In genomic region chr1:25786887-25787286, GRCh38 we compare ENCODE assay signal across 11 cellular contexts. TPM values are rescaled to one million over a fixed set of nuclear protein-coding genes. Genes with fewer than 3 reads are reported as not detected.
DNase-seq lines count a peak whose midpoint lies in the region; ATAC-seq, FAIRE-seq and TF ChIP-seq lines count a peak whose summit lies in the region.
"Had no signal": no experiment of that assay in that cellular context is flagged by ENCODE, and none has a peak within 500 bp of the region (broad histone marks: within the 10 kb centered on the region; RNA-seq: fewer than 3 reads in every experiment).

No MANE protein-coding gene starts in this region.

- H3K36me3 ChIP-seq in bronchial epithelial cell (ENCODE audit: control insufficient read depth, insufficient read depth, low read length): no peaks in the 10 kb centered on the region
- H3K36me3 ChIP-seq in suprapubic skin: peaks cover 4% of the 10 kb centered on the region
- H3K36me3 ChIP-seq: adrenal gland had no signal

- no peak overlapping the region for H3K4me3 Mint-ChIP-seq in HFFc6
- H3K4me3 Mint-ChIP-seq: activated B cell treated with CpG ODN at 0.5 μM for 24 hours had no signal

- TF ChIP-seq RAD21 in A549 (conservative IDR thresholded peaks at IDR 0.05 in 1 of 2, IDR thresholded peaks at IDR 0.05 in 1 of 2): no peak

- no peak overlapping the region for H3K27ac Mint-ChIP-seq in HFFc6
- H3K27ac Mint-ChIP-seq: activated B cell treated with CpG ODN at 0.5 μM for 24 hours had no signal

- H3K9me3 Mint-ChIP-seq in HFFc6: no peaks in the 10 kb centered on the region
- H3K9me3 Mint-ChIP-seq: activated B cell treated with CpG ODN at 0.5 μM for 24 hours had no signal

- H3K4me3 ChIP-seq in A549 (no peak overlapping the region), bronchial epithelial cell (ENCODE audit: low read depth, low read length) (no peak overlapping the region), suprapubic skin (no peak overlapping the region)
- H3K4me3 ChIP-seq: adrenal gland, thyroid gland had no signal

- H3K4me2 ChIP-seq in A549: no peak overlapping the region

- TF ChIP-seq POLR2A in A549 (IDR thresholded peaks at IDR 0.05; ENCODE audit: low read length) (no peak), suprapubic skin (IDR thresholded peaks at IDR 0.05) (no peak)

- DNase-seq in A549 (ENCODE audit: low read depth in 1 of 2, low spot score in 1 of 2): no peak
- DNase-seq in HFFc6: peak; percentile 12
- peak; percentile 27 for DNase-seq in bronchial epithelial cell (ENCODE audit: low read depth)
- peak; percentile 50 for DNase-seq in myocyte (ENCODE audit: low read depth)
- DNase-seq in suprapubic skin (ENCODE audit: low spot score in 2 of 2): no peak
- no peak for DNase-seq in activated CD4-positive, CD25-positive, alpha-beta regulatory T cell (lab: John Stamatoyannopoulos, UW)
- no peak for DNase-seq in NCI-H1417 (lab: John Stamatoyannopoulos, UW)
- DNase-seq: activated B cell treated with CpG ODN at 0.5 μM for 24 hours, adrenal gland, thyroid gland had no signal

- H3K4me1 Mint-ChIP-seq in HFFc6 (ENCODE audit: low read depth): peaks cover 28% of the 10 kb centered on the region
- H3K4me1 Mint-ChIP-seq: activated B cell treated with CpG ODN at 0.5 μM for 24 hours had no signal

- CTCF ChIA-PET in A549 (lab: Yijun Ruan, JAX): interaction anchor here (1.1 to 2.3 kb wide), 4 partner anchors 10 to 178 kb away, joined by 3 to 6 read pairs (median 4); no protein-coding TSS in a partner anchor

- H3K9me3 ChIP-seq in A549 (no peaks in the 10 kb centered on the region), suprapubic skin (no peaks in the 10 kb centered on the region)
- H3K9me3 ChIP-seq: adrenal gland, thyroid gland had no signal

- H3K4me1 ChIP-seq in A549 (peaks cover 6% of the 10 kb centered on the region; the same call in 2 of the 3 replicates), suprapubic skin (peaks cover 12% of the 10 kb centered on the region)
- H3K4me1 ChIP-seq: thyroid gland had no signal

- peaks cover 40% of the 10 kb centered on the region for H3K27me3 Mint-ChIP-seq in HFFc6 (ENCODE audit: insufficient read depth)
- H3K27me3 Mint-ChIP-seq: activated B cell treated with CpG ODN at 0.5 μM for 24 hours had no signal

- H3K36me3 Mint-ChIP-seq in HFFc6 (ENCODE audit: low read depth): peaks cover 6% of the 10 kb centered on the region; the same call in 1 of the 2 replicates

- TF ChIP-seq CTCF in A549 (IDR thresholded peaks at IDR 0.05) (no peak), HFFc6 (IDR thresholded peaks at IDR 0.05) (no peak), bronchial epithelial cell (IDR thresholded peaks at IDR 0.05; ENCODE audit: insufficient read depth, low read length, severe bottlenecking) (no peak), suprapubic skin (IDR thresholded peaks at IDR 0.05) (no peak)

- TF ChIP-seq EP300 in A549 (IDR thresholded peaks at IDR 0.05): no peak
- TF ChIP-seq EP300 in suprapubic skin (IDR thresholded peaks at IDR 0.05): no peak

- H3K27ac ChIP-seq in A549 (no peak overlapping the region), suprapubic skin (no peak overlapping the region)
- H3K27ac ChIP-seq: adrenal gland, thyroid gland had no signal

- H3K27me3 ChIP-seq in bronchial epithelial cell (ENCODE audit: control insufficient read depth, insufficient read depth, low read length) (peaks cover 2% of the 10 kb centered on the region), suprapubic skin (no peaks in the 10 kb centered on the region)
- H3K27me3 ChIP-seq: adrenal gland, thyroid gland had no signal

- FAIRE-seq in A549 (lab: Jason Lieb, UNC): no peak
- no peak for FAIRE-seq in bronchial epithelial cell (lab: Jason Lieb, UNC)

- POLR2A ChIA-PET in A549 (lab: Yijun Ruan, JAX): no interaction called here

- 51% methylated on average over 6 of the region's 6 CpGs for whole genome bisulfite sequencing in A549 (ENCODE audit: missing lambda C conversion rate)
- 53% methylated on average over 6 of the region's 6 CpGs for WGBS in suprapubic skin

- ATAC-seq in A549 (0 out of 6 replicates have a peak, but pooled peaks of 1 of the 2 experiments have one; percentile 47), HG03139 (IDR thresholded peaks at IDR 0.05; ENCODE audit: unreplicated experiment) (no peak)

TF ChIP-seq in A549, 52 proteins besides CTCF, POLR2A, EP300 and RAD21:
- no peak for TF ChIP-seq FOSL2 (IDR thresholded peaks at IDR 0.05)
- peak; percentile 56; the same call in 1 of the 2 replicates for TF ChIP-seq FOSL2 (CRISPR knock-in tag; IDR thresholded peaks at IDR 0.05)
- no peak for TF ChIP-seq CHD2 (IDR thresholded peaks at IDR 0.05; ENCODE audit: low read length, partially characterized antibody)

RNA-seq across cellular contexts. Expression of gene SELENON, which starts 13.1 kb away (rescaled TPM):
- polyA plus RNA-seq in A549 (2011; rRNA removed) (16.6 and 30.1 TPM in 2 replicates), A549 (2017; fragmentation: RNase III; extraction: RNeasy Plus Mini Kit Qiagen cat#74134 plus additional on column Dnase treatment) (38.8 to 41.1 TPM (median 40.0 TPM) in 3 replicates)
- 44.2 and 64.3 TPM in 2 replicates for polyA plus RNA-seq in A549 (2012; cell fraction: cytosol; rRNA removed)
- polyA plus RNA-seq in A549 (2012; cell fraction: nucleus; rRNA removed): 53.8 and 61.9 TPM in 2 replicates
- polyA minus RNA-seq in A549 (2011; rRNA and poly(A)+ RNA removed): 23.3 and 36.5 TPM in 2 replicates
- total RNA-seq in HFFc6 (2021; fragmentation: NEBNext Ultra II Directional; extraction: Animal tissue kit (Norgen Biotek cat#: 25700)): 10 to 100 TPM; 48.1 to 64.5 (median 58.8) TPM
- total RNA-seq in bronchial epithelial cell (3.4 and 6.4 TPM in 2 replicates), myocyte (18.7 and 19.1 TPM in 2 replicates), suprapubic skin (10 to 100 TPM; 21.9 to 39.3 (median 26.9) TPM)
- polyA plus RNA-seq in myocyte (2012): 62.3 TPM

RNA-seq across cellular contexts. Expression of gene MTFR1L, which starts 32.9 kb away (rescaled TPM):
- 26.1 and 33.0 TPM in 2 replicates for polyA plus RNA-seq in A549 (2011; rRNA removed)
- polyA plus RNA-seq in A549 (2012; cell fraction: cytosol; rRNA removed): 27.5 and 30.1 TPM in 2 replicates
- polyA plus RNA-seq in A549 (2012; cell fraction: nucleus; rRNA removed): 24.6 and 27.8 TPM in 2 replicates
- 24.7 to 26.1 TPM (median 25.9 TPM) in 3 replicates for polyA plus RNA-seq in A549 (2017; fragmentation: RNase III; extraction: RNeasy Plus Mini Kit Qiagen cat#74134 plus additional on column Dnase treatment)
- 25.7 and 29.3 TPM in 2 replicates for polyA minus RNA-seq in A549 (2011; rRNA and poly(A)+ RNA removed)
- 10 to 100 TPM; 52.4 to 69.1 (median 59.1) TPM for total RNA-seq in HFFc6 (2021; fragmentation: NEBNext Ultra II Directional; extraction: Animal tissue kit (Norgen Biotek cat#: 25700))
- total RNA-seq in bronchial epithelial cell: 15.0 and 22.0 TPM in 2 replicates
- 81.2 and 81.6 TPM in 2 replicates for total RNA-seq in myocyte
- 83.1 TPM for polyA plus RNA-seq in myocyte (2012)
- 10 to 100 TPM; 35.2 to 79.3 (median 48.1) TPM for total RNA-seq in suprapubic skin

Comparison
In these comparisons a context has a peak if more than half of its experiments do, and no peak if none do; other contexts are left out.
1. DNase-seq: peak in HFFc6 (single experiment), bronchial epithelial cell (single experiment) and myocyte (single experiment); none in A549 (0 of 2), suprapubic skin (0 of 2), activated CD4-positive, CD25-positive, alpha-beta regulatory T cell (0 of 4) and NCI-H1417 (0 of 3).